In the genomic region with DNA sequence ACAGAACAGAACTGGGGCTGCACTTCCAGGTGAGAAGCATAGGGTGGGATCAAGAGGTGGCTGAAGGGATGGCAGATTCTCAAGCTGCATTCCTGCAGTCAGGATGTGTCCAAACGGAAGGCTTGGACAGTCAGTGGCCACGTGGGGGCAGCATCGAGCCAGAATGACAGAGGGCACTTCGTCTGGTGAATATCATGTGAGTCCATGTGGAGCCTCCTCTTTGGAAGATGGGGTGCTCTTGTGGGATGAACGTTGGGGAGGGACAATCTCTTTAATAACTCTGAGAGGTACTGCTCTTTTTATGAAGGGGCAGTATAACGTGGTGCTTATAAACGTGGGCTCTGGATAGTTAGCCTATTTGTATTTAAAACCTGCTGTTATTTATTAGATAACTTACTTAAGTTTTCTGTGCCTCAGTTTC, we compare ENCODE assay signal across 9 cellular contexts.
DNase-seq lines count a peak whose midpoint lies in the region; ATAC-seq and TF ChIP-seq lines count a peak whose summit lies in the region.
"Had no signal": no experiment of that assay in that cellular context is flagged by ENCODE, and none has a peak within 500 bp of the region (broad histone marks: within the 10 kb centered on the region; RNA-seq: fewer than 3 reads in every experiment).

No MANE protein-coding gene starts in this region.

- H3K27me3 Mint-ChIP-seq in natural killer cell treated with Interleukin-12 subunit alpha and Interleukin-12 subunit beta and Interleukin-15 and Interleukin-18, amount 100 ng/mL, for 72 hours: peaks cover 15 to 23% of the 10 kb centered on the region in 2 donors

- no peak overlapping the region for H3K27ac Mint-ChIP-seq in natural killer cell treated with Interleukin-12 subunit alpha and Interleukin-12 subunit beta and Interleukin-15 and Interleukin-18, amount 100 ng/mL, for 72 hours
- H3K27ac Mint-ChIP-seq: dendritic cell treated with granulocyte-macrophage colony-stimulating factor and Interleukin-4, amounts not matched to agents 40 ng/mL and 50 ng/mL, for 4 days had no signal

- H3K9me3 Mint-ChIP-seq in natural killer cell treated with Interleukin-12 subunit alpha and Interleukin-12 subunit beta and Interleukin-15 and Interleukin-18, amount 100 ng/mL, for 72 hours: no peaks in the 10 kb centered on the region
- H3K9me3 Mint-ChIP-seq: dendritic cell treated with granulocyte-macrophage colony-stimulating factor and Interleukin-4, amounts not matched to agents 40 ng/mL and 50 ng/mL, for 4 days had no signal

- WGBS in esophagus squamous epithelium, 2 donors: 3 to 6% methylated on average over 7 of the region's 7 CpGs

- peaks cover 0 to 3% of the 10 kb centered on the region in 2 donors for H3K4me1 Mint-ChIP-seq in natural killer cell treated with Interleukin-12 subunit alpha and Interleukin-12 subunit beta and Interleukin-15 and Interleukin-18, amount 100 ng/mL, for 72 hours (ENCODE audit: low read depth in 2 of 2)

- H3K4me3 ChIP-seq in esophagus squamous epithelium: no peak overlapping the region

- H3K27ac ChIP-seq in esophagus squamous epithelium: no peak overlapping the region

- no peaks in the 10 kb centered on the region for H3K36me3 ChIP-seq in esophagus squamous epithelium

- no peaks in the 10 kb centered on the region for H3K9me3 ChIP-seq in esophagus squamous epithelium

- H3K4me3 Mint-ChIP-seq in natural killer cell treated with Interleukin-12 subunit alpha and Interleukin-12 subunit beta and Interleukin-15 and Interleukin-18, amount 100 ng/mL, for 72 hours: no peak overlapping the region
- H3K4me3 Mint-ChIP-seq: dendritic cell treated with granulocyte-macrophage colony-stimulating factor and Interleukin-4, amounts not matched to agents 40 ng/mL and 50 ng/mL, for 4 days had no signal

- intact Hi-C loops in esophagus squamous epithelium (cut with DNase I): loop anchor here (5.0 to 10.0 kb wide), 2 partner anchors 303 to 485 kb away; no protein-coding TSS in a partner anchor

- peaks cover 0 to 4% (median 0%) of the 10 kb centered on the region in 3 donors for H3K4me1 ChIP-seq in esophagus squamous epithelium

- DNase-seq in DMS53 treated with DMSO at 0.1 percent for 48 hours (lab: John Stamatoyannopoulos, UW; ENCODE audit: unreplicated experiment) (peak; percentile 24), NOMO-1 treated with dmso at 0.1 percent for 144 hours (lab: John Stamatoyannopoulos, UW; ENCODE audit: unreplicated experiment) (peak; percentile 13), activated T-cell treated with anti-CD3 and anti-CD28 coated beads for 48 hours (ENCODE audit: low read depth) (peak; percentile 55), esophagus squamous epithelium (lab: John Stamatoyannopoulos, UW) (no peak)
- DNase-seq in natural killer cell treated with Interleukin-12 subunit alpha and Interleukin-12 subunit beta and Interleukin-15 and Interleukin-18, amount 100 ng/mL, for 72 hours (ENCODE audit: low spot score): peak; percentile 75
- peak in 4 of 6 experiments; percentile 10 to 33 (median 28) for DNase-seq in stimulated activated naive CD4-positive, alpha-beta T cell (lab: John Stamatoyannopoulos, UW)

- TF ChIP-seq CTCF in esophagus squamous epithelium (IDR thresholded peaks at IDR 0.05): peak; percentile 66 to 85 (median 76)

- H3K27me3 ChIP-seq in esophagus squamous epithelium: peaks cover 0 to 11% (median 0%) of the 10 kb centered on the region in 4 donors

- no peak for TF ChIP-seq POLR2A in esophagus squamous epithelium (IDR thresholded peaks at IDR 0.05)

- H3K36me3 Mint-ChIP-seq in natural killer cell treated with Interleukin-12 subunit alpha and Interleukin-12 subunit beta and Interleukin-15 and Interleukin-18, amount 100 ng/mL, for 72 hours: no peaks in the 10 kb centered on the region

- ATAC-seq in HG03039 (IDR thresholded peaks at IDR 0.05; ENCODE audit: unreplicated experiment) (peak; percentile 50), GM19452 (IDR thresholded peaks at IDR 0.05; ENCODE audit: unreplicated experiment) (no peak)
- peak; percentile 42 to 57 for ATAC-seq in natural killer cell treated with Interleukin-12 subunit alpha and Interleukin-12 subunit beta and Interleukin-15 and Interleukin-18, amount 100 ng/mL, for 72 hours
